26 cellular contexts compared by ENCODE assay signal in the genomic region with DNA sequence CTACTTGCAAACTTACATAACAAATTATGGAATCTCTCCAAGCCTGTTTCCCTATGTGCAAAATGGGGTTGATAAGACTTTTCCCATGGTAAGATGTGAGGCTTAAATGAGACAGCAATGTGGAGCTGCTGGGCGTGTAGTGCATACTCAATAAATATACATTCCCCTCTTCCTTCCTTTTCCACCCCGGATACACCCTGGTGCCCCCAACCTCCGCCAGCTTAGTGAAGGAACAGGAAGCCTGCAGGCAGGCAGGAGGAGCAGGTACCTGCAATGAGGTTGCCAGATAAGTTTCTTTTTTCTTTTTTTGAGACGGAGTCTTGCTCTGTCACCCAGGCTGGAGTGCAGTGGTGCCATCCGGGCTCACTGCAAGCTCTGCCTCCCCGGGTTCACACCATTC. TPM values are rescaled to one million over a fixed set of nuclear protein-coding genes. Genes with fewer than 3 reads are reported as not detected.
DNase-seq lines count a peak whose midpoint lies in the region; ATAC-seq and TF ChIP-seq lines count a peak whose summit lies in the region.
"Had no signal": no experiment of that assay in that cellular context is flagged by ENCODE, and none has a peak within 500 bp of the region (broad histone marks: within the 10 kb centered on the region; RNA-seq: fewer than 3 reads in every experiment).

No MANE protein-coding gene starts in this region.

- H3K36me3 Mint-ChIP-seq in natural killer cell: no peaks in the 10 kb centered on the region
- H3K36me3 Mint-ChIP-seq: CD14-positive monocyte; stimulated activated naive B cell treated with anti-CD40 and anti-IgM and Interleukin-4, amounts not matched to agents 10 μg/mL and 1 μg/mL and 100 μg/mL, for 72 hours had no signal

- no peak overlapping the region for H3K4me3 Mint-ChIP-seq in natural killer cell
- H3K4me3 Mint-ChIP-seq: activated CD4-positive, alpha-beta T cell treated with anti-CD3 and anti-CD28 coated beads for 36 hours; activated naive CD8-positive, alpha-beta T cell treated with anti-CD3 and anti-CD28 coated beads for 36 hours; stimulated activated naive B cell treated with anti-CD40 and anti-IgM and Interleukin-4, amounts not matched to agents 10 μg/mL and 1 μg/mL and 100 μg/mL, for 72 hours had no signal

- no peak for TF ChIP-seq POLR2A in stomach (IDR thresholded peaks at IDR 0.05)

- ATAC-seq in GM18867 (IDR thresholded peaks at IDR 0.05; ENCODE audit: unreplicated experiment) (no peak), natural killer cell (no peak)
- ATAC-seq: activated CD4-positive, alpha-beta T cell treated with anti-CD3 and anti-CD28 coated beads for 36 hours; stimulated activated naive B cell treated with anti-CD40 and anti-IgM and Interleukin-4, amounts not matched to agents 10 μg/mL and 1 μg/mL and 100 μg/mL, for 72 hours had no signal

- H3K4me1 ChIP-seq in stomach: peaks cover 26 to 63% (median 50%) of the 10 kb centered on the region in 4 donors

- H3K27ac Mint-ChIP-seq in natural killer cell: no peak overlapping the region
- H3K27ac Mint-ChIP-seq: activated CD4-positive, alpha-beta T cell treated with anti-CD3 and anti-CD28 coated beads for 36 hours; activated naive CD8-positive, alpha-beta T cell treated with anti-CD3 and anti-CD28 coated beads for 36 hours; CD14-positive monocyte; stimulated activated naive B cell treated with anti-CD40 and anti-IgM and Interleukin-4, amounts not matched to agents 10 μg/mL and 1 μg/mL and 100 μg/mL, for 72 hours had no signal

- H3K36me3 ChIP-seq in stomach: no peaks in the 10 kb centered on the region

- peak; percentile 15 for DNase-seq in astrocyte of the hippocampus (ENCODE audit: low read depth, low spot score)
- DNase-seq in stomach: no peak
- DNase-seq in natural killer cell: no peak
- no peak for DNase-seq in DMS79 treated with DMSO at 0.1 percent for 48 hours (lab: John Stamatoyannopoulos, UW)
- DNase-seq in iPS-NIHi7 (ENCODE audit: extremely low spot score): no peak
- DNase-seq: activated CD4-positive, alpha-beta T cell treated with anti-CD3 and anti-CD28 coated beads for 36 hours; activated naive CD8-positive, alpha-beta T cell treated with anti-CD3 and anti-CD28 coated beads for 36 hours; activated T-cell treated with anti-CD3 and anti-CD28 coated beads for 4 hours; central memory CD4-positive, alpha-beta T cell; DND-41; dorsolateral prefrontal cortex; glutamatergic neuron; Karpas-422; NCI-H1694; NCI-H446 treated with DMSO at 0.1 percent for 48 hours; NCI-H82; stimulated activated CD4-positive, alpha-beta T cell treated with anti-CD3 and anti-CD28 coated beads, Interleukin-15, amount 100 ng/mL, for 24 hours; stimulated activated naive B cell treated with anti-CD40 and anti-IgM and Interleukin-4, amounts not matched to agents 10 μg/mL and 1 μg/mL and 100 μg/mL, for 72 hours; T-helper 2 cell had no signal

- H3K4me3 ChIP-seq in stomach: no peak overlapping the region
- H3K4me3 ChIP-seq: dorsolateral prefrontal cortex had no signal

- H3K27me3 ChIP-seq in layer of hippocampus (ENCODE audit: control insufficient read depth, insufficient read depth, low read length): no peaks in the 10 kb centered on the region
- H3K27me3 ChIP-seq in stomach: no peaks in the 10 kb centered on the region
- H3K27me3 ChIP-seq: dorsolateral prefrontal cortex had no signal

- no peaks in the 10 kb centered on the region for H3K9me3 ChIP-seq in stomach

- TF ChIP-seq CTCF in stomach (IDR thresholded peaks at IDR 0.05) (no peak), natural killer cell (IDR thresholded peaks at IDR 0.05) (no peak)

- TF ChIP-seq EP300 in stomach (IDR thresholded peaks at IDR 0.05): no peak

- H3K4me1 Mint-ChIP-seq in natural killer cell: no peaks in the 10 kb centered on the region
- H3K4me1 Mint-ChIP-seq: activated CD4-positive, alpha-beta T cell treated with anti-CD3 and anti-CD28 coated beads for 36 hours; stimulated activated naive B cell treated with anti-CD40 and anti-IgM and Interleukin-4, amounts not matched to agents 10 μg/mL and 1 μg/mL and 100 μg/mL, for 72 hours had no signal

- peaks cover 8 to 11% of the 10 kb centered on the region in 2 donors for H3K27me3 Mint-ChIP-seq in natural killer cell (ENCODE audit: low read depth in 2 of 2)
- H3K27me3 Mint-ChIP-seq: activated naive CD8-positive, alpha-beta T cell treated with anti-CD3 and anti-CD28 coated beads for 36 hours had no signal

- H3K27ac ChIP-seq in layer of hippocampus (ENCODE audit: low read depth, low read length) (peak overlapping the region; percentile 52), stomach (peak overlapping the region in 4 of 5 donors; percentile 55 to 84 (median 74))

- intact Hi-C loops in stomach (cut with DNase I; ENCODE audit: low total_unique reads) (no loop called here), natural killer cell (cut with micrococcal nuclease) (no loop called here)

- H3K9me3 Mint-ChIP-seq in natural killer cell: no peaks in the 10 kb centered on the region
- H3K9me3 Mint-ChIP-seq: activated naive CD8-positive, alpha-beta T cell treated with anti-CD3 and anti-CD28 coated beads for 36 hours; stimulated activated naive B cell treated with anti-CD40 and anti-IgM and Interleukin-4, amounts not matched to agents 10 μg/mL and 1 μg/mL and 100 μg/mL, for 72 hours had no signal

- 28 to 45% (median 38%) methylated on average over 6 of the region's 6 CpGs for WGBS in stomach, 5 donors

RNA-seq across cellular contexts. Expression of a gene that starts 14.9 kb away (rescaled TPM):
- not detected for total RNA-seq in stomach
- not detected for polyA plus RNA-seq in stomach
- total RNA-seq in natural killer cell: not detected
- total RNA-seq: activated CD4-positive, alpha-beta T cell treated with anti-CD3 and anti-CD28 coated beads for 36 hours; activated naive CD8-positive, alpha-beta T cell treated with anti-CD3 and anti-CD28 coated beads for 36 hours; astrocyte; kidney epithelial cell; lung microvascular endothelial cell; mucosa of gallbladder had no signal
- polyA plus RNA-seq: CD14-positive monocyte had no signal

RNA-seq across cellular contexts. Expression of a gene that starts 19.9 kb away (rescaled TPM):
- total RNA-seq in stomach: 10 to 100 TPM in 4 of 5 donors, 1 to 10 TPM in 1; 2.2 to 75.0 (median 20.6) TPM
- 10 to 100 TPM in 1 of 3 donors, 1 to 10 TPM in 2; 3.1 to 21.0 (median 6.1) TPM for polyA plus RNA-seq in stomach
- total RNA-seq in natural killer cell: 1 to 10 TPM in 1 of 3 donors, not detected in 2; 1.1 TPM
- polyA plus RNA-seq: CD14-positive monocyte had no signal

RNA-seq across cellular contexts. Expression of a gene that starts 22.5 kb away (rescaled TPM):
- total RNA-seq in stomach (under 1 TPM in 1 of 5 donors, not detected in 4; under 0.01 TPM), natural killer cell (under 1 TPM in 1 of 3 donors, not detected in 2; 0.23 TPM)
- under 1 TPM in 1 of 3 donors, not detected in 2; 0.05 TPM for polyA plus RNA-seq in stomach
- total RNA-seq: kidney epithelial cell, mucosa of gallbladder had no signal
- polyA plus RNA-seq: CD14-positive monocyte had no signal

RNA-seq across cellular contexts. Expression of a gene that starts 33.7 kb away (rescaled TPM):
- total RNA-seq in stomach: 100 to 1,000 TPM in 1 of 5 donors, 10 to 100 TPM in 4; 21.1 to 127 (median 60.1) TPM
- 100 to 1,000 TPM in 1 of 3 donors, 10 to 100 TPM in 2; 88.8 to 101 (median 96.4) TPM for polyA plus RNA-seq in stomach
- 100 to 1,000 TPM; 214 to 253 (median 214) TPM for total RNA-seq in natural killer cell

RNA-seq across cellular contexts. Expression of a gene that starts 44.1 kb away (rescaled TPM):
- total RNA-seq in stomach (under 1 TPM in 3 of 5 donors, not detected in 2; 0.37 to 0.89 (median 0.43) TPM), natural killer cell (under 1 TPM in 1 of 3 donors, not detected in 2; 0.07 TPM)
- polyA plus RNA-seq in stomach: 1 to 10 TPM in 1 of 3 donors, under 1 TPM in 2; 0.31 to 1.4 (median 0.75) TPM
- polyA plus RNA-seq: CD14-positive monocyte had no signal
